8 cellular contexts compared by ENCODE assay signal in the genomic region with DNA sequence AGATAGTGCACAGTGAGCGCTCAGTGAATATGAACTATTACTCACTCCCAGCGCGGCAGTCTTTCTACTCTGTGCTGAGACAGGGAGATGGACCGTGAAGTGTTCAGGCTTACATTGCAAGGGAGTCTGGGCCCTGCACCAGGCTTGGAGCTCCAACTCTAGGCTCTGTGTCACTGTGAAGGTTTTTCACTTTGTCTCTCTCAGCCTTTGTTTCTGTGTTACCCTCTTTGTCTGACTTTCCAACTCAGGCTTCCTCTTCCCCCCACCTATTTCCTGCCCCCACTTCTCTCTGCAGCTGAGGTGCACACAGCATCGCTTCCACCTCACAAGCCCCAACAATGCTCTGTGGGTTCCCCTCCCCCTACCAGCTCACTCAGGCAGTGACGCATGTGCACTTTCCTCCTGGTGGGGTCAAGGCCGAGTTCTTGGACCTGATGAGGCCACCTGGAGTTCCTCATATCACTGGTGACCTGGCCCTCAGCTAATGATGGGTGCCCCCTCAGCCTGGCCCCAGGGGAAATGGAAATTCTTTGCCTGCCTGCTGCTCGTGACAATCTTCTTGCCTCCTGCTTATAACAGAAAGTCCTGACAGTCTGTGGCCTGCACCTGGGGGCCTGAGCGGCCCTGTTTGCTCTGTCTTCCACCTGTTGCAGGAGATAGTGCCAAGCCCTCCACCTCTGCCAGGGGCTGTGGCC. TPM values are rescaled to one million over a fixed set of nuclear protein-coding genes. Genes with fewer than 3 reads are reported as not detected.
DNase-seq lines count a peak whose midpoint lies in the region; TF ChIP-seq lines count a peak whose summit lies in the region.

No MANE protein-coding gene starts in this region.

- no peaks in the 10 kb centered on the region for H3K79me2 ChIP-seq in osteoblast (ENCODE audit: insufficient read depth, low read length)

- in situ Hi-C loops in G401 (cut with HindIII; ENCODE audit: low sequenced_read_pairs), result no loop called here

- H3K36me3 ChIP-seq in H7 (replicated peaks; ENCODE audit: control insufficient read depth, insufficient read depth, low read length) (no peaks in the 10 kb centered on the region), osteoblast (ENCODE audit: insufficient read depth, low read length) (no peaks in the 10 kb centered on the region)

- H3K4me2 ChIP-seq in osteoblast (ENCODE audit: insufficient read depth, low read length), result no peak overlapping the region

- no peaks in the 10 kb centered on the region for H3K9me3 ChIP-seq in osteoblast (ENCODE audit: low read depth, low read length)

- peaks cover 18% of the 10 kb centered on the region for H3K4me1 ChIP-seq in osteoblast (ENCODE audit: insufficient read depth, low read length)

- CTCF ChIA-PET in GM10248 (lab: Yijun Ruan, JAX), result interaction anchor here (1.2 to 14.4 kb wide), 12 partner anchors 9 to 187 kb away, joined by 3 to 156 read pairs (median 10); a partner anchor contains a TSS

- no peaks in the 10 kb centered on the region for H4K20me1 ChIP-seq in osteoblast (ENCODE audit: insufficient read depth, low read length)

- no peak overlapping the region for H3K27ac ChIP-seq in osteoblast (ENCODE audit: low read depth, low read length)

- no peak overlapping the region for H2AFZ ChIP-seq in osteoblast (ENCODE audit: low read length)

- POLR2A ChIA-PET in GM10248 (lab: Yijun Ruan, JAX), result interaction anchor here (0.6 to 3.5 kb wide), 4 partner anchors 9 to 314 kb away, joined by 3 to 27 read pairs (median 6); a partner anchor contains a TSS

- TF ChIP-seq CTCF in GM10248 (IDR thresholded peaks at IDR 0.05; ENCODE audit: control extremely low read depth, extremely low read depth, low read depth, missing control alignments) (no peak), osteoblast (IDR thresholded peaks at IDR 0.05; ENCODE audit: extremely low read depth, low read depth, low read length) (no peak)

- H3K4me3 ChIP-seq in H7 (ENCODE audit: insufficient read depth, low read depth, low read length), result no peak overlapping the region
- H3K4me3 ChIP-seq in osteoblast (ENCODE audit: insufficient read depth, low read length), result no peak overlapping the region

- DNase-seq in GM10248 (ENCODE audit: extremely low spot score), result peak; percentile 86
- DNase-seq in H7, result peak; percentile 53
- DNase-seq in NK-92 (lab: John Stamatoyannopoulos, UW; ENCODE audit: unreplicated experiment), result peak; percentile 43
- peak; percentile 65 to 67 for DNase-seq in activated T-helper 1 cell treated with anti-CD3 and anti-CD28 coated beads, Interleukin-2, amount 50 U/mL, for 16 hours (ENCODE audit: low read depth in 1 of 2, low spot score in 1 of 2)
- peak; percentile 45 for DNase-seq in kidney glomerular epithelial cell (lab: John Stamatoyannopoulos, UW)
- DNase-seq in stimulated activated CD8-positive, alpha-beta memory T cell treated with anti-CD3 and anti-CD28 coated beads, Interleukin-2, amount 100 ng/mL, for 48 hours (ENCODE audit: low read depth in 2 of 2), result peak; percentile 60 to 71
- DNase-seq in G401 (ENCODE audit: low spot score), result no peak
- DNase-seq in osteoblast (ENCODE audit: insufficient read length, low spot score, missing footprints), result no peak

- H3K27me3 ChIP-seq in H7 (ENCODE audit: control insufficient read depth, insufficient read depth, low read length), result no peaks in the 10 kb centered on the region
- peaks cover 4% of the 10 kb centered on the region for H3K27me3 ChIP-seq in osteoblast (ENCODE audit: insufficient read depth, low read length)

RNA-seq across cellular contexts. Expression of a gene that starts 1.1 kb away (rescaled TPM):
- total RNA-seq in H7 (2014; rRNA removed; shearing (Covaris generic)), result 70.5 and 75.8 TPM in 2 replicates
- total RNA-seq in G401 (2014; rRNA removed; shearing (Covaris generic)), result not detected in 2 replicates
- total RNA-seq in osteoblast, result 0.29 TPM in 1 of 2 replicates, not detected in the other

RNA-seq across cellular contexts. Expression of a gene that starts 3.0 kb away (rescaled TPM):
- 3.1 and 4.1 TPM in 2 replicates for total RNA-seq in H7 (2014; rRNA removed; shearing (Covaris generic))
- not detected in 2 replicates for total RNA-seq in G401 (2014; rRNA removed; shearing (Covaris generic))
- total RNA-seq in osteoblast, result 2.5 and 4.4 TPM in 2 replicates

RNA-seq across cellular contexts. Expression of a gene that starts 27.8 kb away (rescaled TPM):
- 458 and 547 TPM in 2 replicates for total RNA-seq in H7 (2014; rRNA removed; shearing (Covaris generic))
- total RNA-seq in G401 (2014; rRNA removed; shearing (Covaris generic)), result 451 and 486 TPM in 2 replicates
- 253 and 255 TPM in 2 replicates for total RNA-seq in osteoblast

RNA-seq across cellular contexts. Expression of a gene that starts 27.8 kb away (rescaled TPM):
- 11.8 and 16.3 TPM in 2 replicates for total RNA-seq in H7 (2014; rRNA removed; shearing (Covaris generic))
- total RNA-seq in G401 (2014; rRNA removed; shearing (Covaris generic)), result 11.8 and 17.0 TPM in 2 replicates
- 21.5 and 24.2 TPM in 2 replicates for total RNA-seq in osteoblast

RNA-seq across cellular contexts. Expression of a gene that starts 41.1 kb away (rescaled TPM):
- total RNA-seq in H7 (2014; rRNA removed; shearing (Covaris generic)), result not detected in 2 replicates
- total RNA-seq in G401 (2014; rRNA removed; shearing (Covaris generic)), result not detected in 2 replicates
- under 0.01 TPM in 1 of 2 replicates, not detected in the other for total RNA-seq in osteoblast

Comparison
In these comparisons a context has a peak if more than half of its experiments do, and no peak if none do; other contexts are left out.
1. DNase-seq: peak in GM10248 (single experiment), H7 (single experiment), NK-92 (single experiment), activated T-helper 1 cell treated with anti-CD3 and anti-CD28 coated beads, Interleukin-2, amount 50 U/mL, for 16 hours (2 of 2), kidney glomerular epithelial cell (single experiment) and stimulated activated CD8-positive, alpha-beta memory T cell treated with anti-CD3 and anti-CD28 coated beads, Interleukin-2, amount 100 ng/mL, for 48 hours (2 of 2); none in G401 (single experiment) and osteoblast (single experiment).
2. RNA of a gene that starts 1.1 kb away (total RNA-seq): 70.5 to 75.8 TPM in H7; not detected in G401 and 0.29 TPM in osteoblast; every median in the first group is over 10 times any median in the second.